13 cellular contexts compared by ENCODE assay signal in the genomic region with DNA sequence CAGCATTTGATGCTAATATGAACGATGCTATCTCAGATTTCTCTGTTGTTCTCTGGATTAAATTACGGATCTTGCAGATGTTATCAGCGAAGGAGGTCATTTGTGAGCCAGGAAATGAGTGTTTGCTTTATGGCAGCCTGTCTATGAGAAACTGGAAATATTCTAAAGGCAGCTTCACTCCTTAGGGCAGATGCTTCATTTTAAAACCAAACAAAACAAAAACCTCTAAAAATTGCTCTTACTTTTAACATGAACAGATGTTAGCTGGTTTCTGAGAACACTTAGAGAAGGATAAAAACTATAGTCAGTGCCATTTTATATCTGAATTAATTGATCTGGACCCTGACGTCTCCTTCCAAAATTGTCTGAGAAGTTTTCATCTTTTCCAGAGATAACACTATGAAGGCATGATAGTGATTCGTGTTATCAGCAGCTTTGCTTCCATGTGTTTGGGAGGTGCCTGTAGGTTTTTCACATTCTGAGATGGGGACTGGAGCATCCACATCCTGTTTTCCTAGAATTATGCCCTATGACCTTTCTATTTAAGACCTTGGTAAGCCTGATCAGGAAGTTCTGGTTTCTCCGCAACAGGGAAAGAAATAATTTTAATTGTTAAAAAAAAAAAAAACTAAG. TPM values are rescaled to one million over a fixed set of nuclear protein-coding genes. Genes with fewer than 3 reads are reported as not detected.
DNase-seq lines count a peak whose midpoint lies in the region; ATAC-seq and TF ChIP-seq lines count a peak whose summit lies in the region.
"Had no signal": no experiment of that assay in that cellular context is flagged by ENCODE, and none has a peak within 500 bp of the region (broad histone marks: within the 10 kb centered on the region; RNA-seq: fewer than 3 reads in every experiment).

No MANE protein-coding gene starts in this region.

- peaks cover 6% of the 10 kb centered on the region for H3K27me3 Mint-ChIP-seq in nephron (ENCODE audit: low read depth)

- DNase-seq in BJ (ENCODE audit: low read depth) (peak; percentile 34), MV-4-11 (lab: John Stamatoyannopoulos, UW) (peak; percentile 40), choroid plexus epithelial cell (ENCODE audit: low read depth) (peak; percentile 51), HT-29 (ENCODE audit: low spot score) (no peak), dedifferentiated amniotic fluid mesenchymal stem cell (ENCODE audit: extremely low spot score) (no peak)
- DNase-seq: activated CD4-positive, alpha-beta T cell treated with anti-CD3 and anti-CD28 coated beads, Interleukin-2, amount 50 U/mL, for 1 hour; BE2C; NCI-H446 had no signal

- ATAC-seq in GM19395 (IDR thresholded peaks at IDR 0.05; ENCODE audit: unreplicated experiment) (no peak), GM21619 (IDR thresholded peaks at IDR 0.05; ENCODE audit: unreplicated experiment) (no peak)
- ATAC-seq: activated naive CD4-positive, alpha-beta T cell treated with anti-CD3 and anti-CD28 coated beads, Interleukin-2, amount 50 U/mL, for 72 hours had no signal

- H3K36me3 ChIP-seq in BJ (ENCODE audit: control insufficient read depth, insufficient read depth, low read length), result no peaks in the 10 kb centered on the region
- H3K36me3 ChIP-seq: BE2C had no signal

- H3K9me3 Mint-ChIP-seq in nephron, result peaks cover 10% of the 10 kb centered on the region
- H3K9me3 Mint-ChIP-seq: activated naive CD4-positive, alpha-beta T cell treated with anti-CD3 and anti-CD28 coated beads, Interleukin-2, amount 50 U/mL, for 72 hours had no signal

- CTCF ChIA-PET in BJ (lab: Yijun Ruan, JAX), result interaction anchor here (0.5 to 1.2 kb wide), 3 partner anchors 9 to 41 kb away, joined by 3 to 4 read pairs (median 3); no protein-coding TSS in a partner anchor

- no peaks in the 10 kb centered on the region for H3K27me3 ChIP-seq in BJ (ENCODE audit: control insufficient read depth, insufficient read depth, low read length)
- H3K27me3 ChIP-seq: BE2C had no signal

- POLR2A ChIA-PET in BJ (lab: Charles Lee), result no interaction called here

- H3K4me3 ChIP-seq in BJ (ENCODE audit: low read depth, low read length) (0 out of 2 replicates have a peak overlapping the region, but pooled peaks have one; percentile 4), choroid plexus epithelial cell (ENCODE audit: low read depth, low read length) (no peak overlapping the region)

- H3K4me3 Mint-ChIP-seq in nephron, result no peak overlapping the region
- H3K4me3 Mint-ChIP-seq: neural crest cell had no signal

- peaks cover 19% of the 10 kb centered on the region for H3K36me3 Mint-ChIP-seq in nephron (ENCODE audit: low read depth)
- H3K36me3 Mint-ChIP-seq: activated naive CD4-positive, alpha-beta T cell treated with anti-CD3 and anti-CD28 coated beads, Interleukin-2, amount 50 U/mL, for 72 hours had no signal

- no peak for TF ChIP-seq CTCF in BJ (IDR thresholded peaks at IDR 0.05; ENCODE audit: insufficient read depth, low read depth, low read length)
- TF ChIP-seq CTCF in choroid plexus epithelial cell (conservative IDR thresholded peaks at IDR 0.05; ENCODE audit: low read depth, low read length), result no peak
- no peak for TF ChIP-seq CTCF in nephron (IDR thresholded peaks at IDR 0.05; ENCODE audit: unreplicated experiment in 3 of 3)

- H3K27ac Mint-ChIP-seq in nephron, result peak overlapping the region; percentile 85 to 94 (median 94)
- H3K27ac Mint-ChIP-seq: activated naive CD4-positive, alpha-beta T cell treated with anti-CD3 and anti-CD28 coated beads, Interleukin-2, amount 50 U/mL, for 72 hours had no signal

- H3K4me1 Mint-ChIP-seq in nephron, result peaks cover 8% of the 10 kb centered on the region

RNA-seq across cellular contexts. Expression of a gene that starts 53.1 kb away (rescaled TPM):
- polyA plus RNA-seq in BJ (2011; rRNA removed), result 18.3 and 22.0 TPM in 2 replicates
- polyA minus RNA-seq in BJ (2011; rRNA and poly(A)+ RNA removed), result 34.9 and 35.6 TPM in 2 replicates
- total RNA-seq in HT-29 (2014; rRNA removed; shearing (Covaris generic)), result not detected in 2 replicates
- total RNA-seq: activated naive CD4-positive, alpha-beta T cell treated with anti-CD3 and anti-CD28 coated beads, Interleukin-2, amount 50 U/mL, for 72 hours had no signal

Comparison
In these comparisons a context has a peak if more than half of its experiments do, and no peak if none do; other contexts are left out.
1. DNase-seq: peak in BJ (single experiment), MV-4-11 (single experiment) and choroid plexus epithelial cell (single experiment); none in HT-29 (single experiment) and dedifferentiated amniotic fluid mesenchymal stem cell (single experiment).